1 cellular context compared by ENCODE assay signal in the genomic region with DNA sequence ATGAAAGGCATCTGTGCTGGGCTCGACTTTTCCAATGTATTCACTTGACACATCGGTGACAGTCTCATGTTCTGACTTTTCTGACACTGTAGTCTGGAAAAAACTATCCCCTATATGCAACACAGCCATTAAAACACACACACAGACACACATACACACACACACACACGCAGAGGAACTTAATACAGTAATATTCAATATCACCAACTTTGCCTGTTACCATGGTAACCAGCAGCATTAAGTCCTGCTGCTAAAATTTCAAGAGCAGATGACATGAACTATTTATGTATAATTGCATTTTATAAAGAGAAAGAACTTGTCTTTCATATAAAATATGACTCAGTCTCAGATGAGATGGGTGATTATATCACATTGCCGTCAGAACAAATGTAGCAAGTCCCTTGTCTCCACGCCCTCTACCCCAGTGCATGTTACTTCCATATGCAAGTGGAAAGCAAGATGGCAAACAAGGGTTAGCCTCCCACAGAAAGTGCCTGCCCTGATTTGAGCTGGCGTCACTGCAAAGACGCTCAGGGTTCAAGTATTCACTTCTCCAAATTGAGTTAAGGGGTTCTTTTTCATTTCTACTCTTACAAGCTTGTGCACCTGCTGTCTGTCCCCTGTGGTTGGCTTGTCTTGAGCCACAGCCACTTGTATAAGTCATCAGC.
TF ChIP-seq lines count a peak whose summit lies in the region.

No MANE protein-coding gene starts in this region.

TF ChIP-seq in K562, 482 proteins besides CTCF, POLR2A, EP300 and RAD21 (continued from another document):
- no peak for TF ChIP-seq TRIM25 (IDR thresholded peaks at IDR 0.05; ENCODE audit: borderline replicate concordance)
- TF ChIP-seq HDAC8 (tag; IDR thresholded peaks at IDR 0.05) = no peak
- TF ChIP-seq, protein P1, sequence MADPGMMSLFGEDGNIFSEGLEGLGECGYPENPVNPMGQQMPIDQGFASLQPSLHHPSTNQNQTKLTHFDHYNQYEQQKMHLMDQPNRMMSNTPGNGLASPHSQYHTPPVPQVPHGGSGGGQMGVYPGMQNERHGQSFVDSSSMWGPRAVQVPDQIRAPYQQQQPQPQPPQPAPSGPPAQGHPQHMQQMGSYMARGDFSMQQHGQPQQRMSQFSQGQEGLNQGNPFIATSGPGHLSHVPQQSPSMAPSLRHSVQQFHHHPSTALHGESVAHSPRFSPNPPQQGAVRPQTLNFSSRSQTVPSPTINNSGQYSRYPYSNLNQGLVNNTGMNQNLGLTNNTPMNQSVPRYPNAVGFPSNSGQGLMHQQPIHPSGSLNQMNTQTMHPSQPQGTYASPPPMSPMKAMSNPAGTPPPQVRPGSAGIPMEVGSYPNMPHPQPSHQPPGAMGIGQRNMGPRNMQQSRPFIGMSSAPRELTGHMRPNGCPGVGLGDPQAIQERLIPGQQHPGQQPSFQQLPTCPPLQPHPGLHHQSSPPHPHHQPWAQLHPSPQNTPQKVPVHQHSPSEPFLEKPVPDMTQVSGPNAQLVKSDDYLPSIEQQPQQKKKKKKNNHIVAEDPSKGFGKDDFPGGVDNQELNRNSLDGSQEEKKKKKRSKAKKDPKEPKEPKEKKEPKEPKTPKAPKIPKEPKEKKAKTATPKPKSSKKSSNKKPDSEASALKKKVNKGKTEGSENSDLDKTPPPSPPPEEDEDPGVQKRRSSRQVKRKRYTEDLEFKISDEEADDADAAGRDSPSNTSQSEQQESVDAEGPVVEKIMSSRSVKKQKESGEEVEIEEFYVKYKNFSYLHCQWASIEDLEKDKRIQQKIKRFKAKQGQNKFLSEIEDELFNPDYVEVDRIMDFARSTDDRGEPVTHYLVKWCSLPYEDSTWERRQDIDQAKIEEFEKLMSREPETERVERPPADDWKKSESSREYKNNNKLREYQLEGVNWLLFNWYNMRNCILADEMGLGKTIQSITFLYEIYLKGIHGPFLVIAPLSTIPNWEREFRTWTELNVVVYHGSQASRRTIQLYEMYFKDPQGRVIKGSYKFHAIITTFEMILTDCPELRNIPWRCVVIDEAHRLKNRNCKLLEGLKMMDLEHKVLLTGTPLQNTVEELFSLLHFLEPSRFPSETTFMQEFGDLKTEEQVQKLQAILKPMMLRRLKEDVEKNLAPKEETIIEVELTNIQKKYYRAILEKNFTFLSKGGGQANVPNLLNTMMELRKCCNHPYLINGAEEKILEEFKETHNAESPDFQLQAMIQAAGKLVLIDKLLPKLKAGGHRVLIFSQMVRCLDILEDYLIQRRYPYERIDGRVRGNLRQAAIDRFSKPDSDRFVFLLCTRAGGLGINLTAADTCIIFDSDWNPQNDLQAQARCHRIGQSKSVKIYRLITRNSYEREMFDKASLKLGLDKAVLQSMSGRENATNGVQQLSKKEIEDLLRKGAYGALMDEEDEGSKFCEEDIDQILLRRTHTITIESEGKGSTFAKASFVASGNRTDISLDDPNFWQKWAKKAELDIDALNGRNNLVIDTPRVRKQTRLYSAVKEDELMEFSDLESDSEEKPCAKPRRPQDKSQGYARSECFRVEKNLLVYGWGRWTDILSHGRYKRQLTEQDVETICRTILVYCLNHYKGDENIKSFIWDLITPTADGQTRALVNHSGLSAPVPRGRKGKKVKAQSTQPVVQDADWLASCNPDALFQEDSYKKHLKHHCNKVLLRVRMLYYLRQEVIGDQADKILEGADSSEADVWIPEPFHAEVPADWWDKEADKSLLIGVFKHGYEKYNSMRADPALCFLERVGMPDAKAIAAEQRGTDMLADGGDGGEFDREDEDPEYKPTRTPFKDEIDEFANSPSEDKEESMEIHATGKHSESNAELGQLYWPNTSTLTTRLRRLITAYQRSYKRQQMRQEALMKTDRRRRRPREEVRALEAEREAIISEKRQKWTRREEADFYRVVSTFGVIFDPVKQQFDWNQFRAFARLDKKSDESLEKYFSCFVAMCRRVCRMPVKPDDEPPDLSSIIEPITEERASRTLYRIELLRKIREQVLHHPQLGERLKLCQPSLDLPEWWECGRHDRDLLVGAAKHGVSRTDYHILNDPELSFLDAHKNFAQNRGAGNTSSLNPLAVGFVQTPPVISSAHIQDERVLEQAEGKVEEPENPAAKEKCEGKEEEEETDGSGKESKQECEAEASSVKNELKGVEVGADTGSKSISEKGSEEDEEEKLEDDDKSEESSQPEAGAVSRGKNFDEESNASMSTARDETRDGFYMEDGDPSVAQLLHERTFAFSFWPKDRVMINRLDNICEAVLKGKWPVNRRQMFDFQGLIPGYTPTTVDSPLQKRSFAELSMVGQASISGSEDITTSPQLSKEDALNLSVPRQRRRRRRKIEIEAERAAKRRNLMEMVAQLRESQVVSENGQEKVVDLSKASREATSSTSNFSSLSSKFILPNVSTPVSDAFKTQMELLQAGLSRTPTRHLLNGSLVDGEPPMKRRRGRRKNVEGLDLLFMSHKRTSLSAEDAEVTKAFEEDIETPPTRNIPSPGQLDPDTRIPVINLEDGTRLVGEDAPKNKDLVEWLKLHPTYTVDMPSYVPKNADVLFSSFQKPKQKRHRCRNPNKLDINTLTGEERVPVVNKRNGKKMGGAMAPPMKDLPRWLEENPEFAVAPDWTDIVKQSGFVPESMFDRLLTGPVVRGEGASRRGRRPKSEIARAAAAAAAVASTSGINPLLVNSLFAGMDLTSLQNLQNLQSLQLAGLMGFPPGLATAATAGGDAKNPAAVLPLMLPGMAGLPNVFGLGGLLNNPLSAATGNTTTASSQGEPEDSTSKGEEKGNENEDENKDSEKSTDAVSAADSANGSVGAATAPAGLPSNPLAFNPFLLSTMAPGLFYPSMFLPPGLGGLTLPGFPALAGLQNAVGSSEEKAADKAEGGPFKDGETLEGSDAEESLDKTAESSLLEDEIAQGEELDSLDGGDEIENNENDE (IDR thresholded peaks at IDR 0.05; ENCODE audit: low read depth, low read length) = no peak
- TF ChIP-seq E2F1 (CRISPR knock-in tag; IDR thresholded peaks at IDR 0.05) = no peak
